ENCODE assay signal across 19 cellular contexts in the genomic region with DNA sequence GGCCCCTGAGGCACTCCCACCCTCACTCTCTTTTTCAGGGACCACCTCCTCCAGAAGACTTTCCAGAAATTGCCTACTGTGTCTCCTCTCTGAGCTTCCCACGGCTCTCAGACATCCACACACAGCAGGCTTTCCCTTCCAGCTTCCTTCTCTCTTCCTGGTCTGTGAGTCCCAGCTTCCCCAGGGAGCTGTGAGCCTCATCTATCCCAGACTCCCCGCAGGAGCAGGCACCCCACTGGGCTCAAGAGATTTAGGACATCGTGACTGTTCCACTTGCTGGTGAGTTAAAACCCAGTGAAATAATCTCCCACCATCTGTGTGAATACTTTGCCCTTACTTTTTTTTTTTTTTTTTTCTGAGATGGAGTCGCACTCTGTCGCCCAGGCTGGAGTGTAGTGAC. TPM values are rescaled to one million over a fixed set of nuclear protein-coding genes. Genes with fewer than 3 reads are reported as not detected.
A peak's percentile ranks its signal among the peaks of the same experiment; 100 is the strongest.
DNase-seq lines count a peak whose midpoint lies in the region; ATAC-seq and TF ChIP-seq lines count a peak whose summit lies in the region.
"Had no signal": no experiment of that assay in that cellular context is flagged by ENCODE, and none has a peak within 500 bp of the region (broad histone marks: within the 10 kb centered on the region; RNA-seq: fewer than 3 reads in every experiment).

No MANE protein-coding gene starts in this region.

- no peak overlapping the region for H3K9ac ChIP-seq in IMR-90 (ENCODE audit: low read depth, low read length)

- dilution Hi-C loops in IMR-90 (cut with HindIII; ENCODE audit: low sequenced_read_pairs, unreplicated experiment) = no loop called here

- no peak overlapping the region for H3K14ac ChIP-seq in IMR-90 (replicated peaks; ENCODE audit: low read depth, low read length)

- no peaks in the 10 kb centered on the region for H3K9me1 ChIP-seq in IMR-90 (ENCODE audit: insufficient read depth, low read length)

- TF ChIP-seq RAD21 in IMR-90 (IDR thresholded peaks at IDR 0.05; ENCODE audit: low read length) = no peak

- no peak for TF ChIP-seq CTCF in IMR-90 (conservative IDR thresholded peaks at IDR 0.05; ENCODE audit: low read depth, low read length)
- TF ChIP-seq CTCF in chondrocyte (IDR thresholded peaks at IDR 0.05) = no peak
- TF ChIP-seq CTCF in stomach (IDR thresholded peaks at IDR 0.05) = no peak

- no peak overlapping the region for H2BK20ac ChIP-seq in IMR-90 (ENCODE audit: low read depth, low read length)

- 0 out of 2 replicates have a peak overlapping the region, but pooled peaks have one; percentile 42 for H3K23ac ChIP-seq in IMR-90 (ENCODE audit: low read depth, low read length)

- no peak for TF ChIP-seq EP300 in stomach (IDR thresholded peaks at IDR 0.05)

- H2AK9ac ChIP-seq in IMR-90 (replicated peaks; ENCODE audit: low read depth, low read length, poor library complexity) = no peak overlapping the region

- H3K4me1 ChIP-seq in IMR-90 (ENCODE audit: control insufficient read depth, insufficient read depth, low read length) (peaks cover under 1% of the 10 kb centered on the region; the same call in 1 of the 2 replicates), stomach (no peaks in the 10 kb centered on the region)

- no peak overlapping the region for H3K4me3 Mint-ChIP-seq in chondrocyte (ENCODE audit: unreplicated experiment)
- H3K4me3 Mint-ChIP-seq: T-helper 1 cell treated with Interleukin-12 subunit alpha and Interleukin-12 subunit beta and Interleukin-4 antibody, amounts not matched to agents 30 μg/mL and 1 μg/mL, for 36 hours had no signal

- H4K20me1 ChIP-seq in IMR-90 (ENCODE audit: insufficient read depth, low read length) = no peaks in the 10 kb centered on the region

- H2BK120ac ChIP-seq in IMR-90 (ENCODE audit: low read depth, low read length) = no peak overlapping the region

- H4K91ac ChIP-seq in IMR-90 (ENCODE audit: insufficient read depth, low read depth, low read length) = no peak overlapping the region

- H2BK15ac ChIP-seq in IMR-90 (ENCODE audit: low read depth, low read length) = no peak overlapping the region

- no peak overlapping the region for H4K5ac ChIP-seq in IMR-90 (ENCODE audit: low read depth, low read length)

- peaks cover 61% of the 10 kb centered on the region for H3K4me1 Mint-ChIP-seq in chondrocyte (ENCODE audit: low read depth)

- H2BK5ac ChIP-seq in IMR-90 (ENCODE audit: low read depth, low read length, poor library complexity, severe bottlenecking) = no peak overlapping the region

- H2AK5ac ChIP-seq in IMR-90 (ENCODE audit: low read depth, low read length) = no peak overlapping the region

- ATAC-seq in IMR-90 (ENCODE audit: low read depth) = no peak

- no peak overlapping the region for H3K18ac ChIP-seq in IMR-90 (ENCODE audit: low read depth, low read length)

- H3K4me2 ChIP-seq in IMR-90 (ENCODE audit: low read depth, low read length) = no peak overlapping the region
- H3K4me2 ChIP-seq: PC-9 had no signal

- no peaks in the 10 kb centered on the region for H3K36me3 Mint-ChIP-seq in chondrocyte (ENCODE audit: low read depth)

- no peak overlapping the region for H4K8ac ChIP-seq in IMR-90 (ENCODE audit: low read depth in 2 of 2, low read length in 2 of 2)

- peak overlapping the region; percentile 46 for H2AFZ ChIP-seq in IMR-90 (replicated peaks; ENCODE audit: low read length, poor library complexity)
- H2AFZ ChIP-seq: PC-9 had no signal

- no TSS peak for BruUV-seq in IMR-90 (replicated peaks; lab: Mats Ljungman, UMichigan)

- no peak for TF ChIP-seq POLR2A in IMR-90 (IDR thresholded peaks at IDR 0.05; ENCODE audit: low read depth, low read length)
- no peak for TF ChIP-seq POLR2A in stomach (IDR thresholded peaks at IDR 0.05)

- no peaks in the 10 kb centered on the region for H3K27me3 Mint-ChIP-seq in chondrocyte (ENCODE audit: low read depth)

- H3K4ac ChIP-seq in IMR-90 (ENCODE audit: low read depth, low read length) = no peak overlapping the region

- DNase-seq in NCI-H146 (lab: John Stamatoyannopoulos, UW) = peak; percentile 17
- no peak for DNase-seq in NCI-H146 treated with DMSO at 0.1 percent for 48 hours (lab: John Stamatoyannopoulos, UW; ENCODE audit: unreplicated experiment)
- no peak for DNase-seq in IMR-90
- peak; percentile 79 for DNase-seq in NCI-H69 (lab: John Stamatoyannopoulos, UW)
- DNase-seq in chondrocyte (ENCODE audit: low spot score) = no peak
- no peak for DNase-seq in NOMO-1 treated with DMSO at 0.1 percent for 48 hours (lab: John Stamatoyannopoulos, UW; ENCODE audit: unreplicated experiment)
- DNase-seq in stomach = no peak
- DNase-seq in NCI-H2029 treated with DMSO at 0.1 percent for 48 hours (lab: John Stamatoyannopoulos, UW) = no peak
- DNase-seq: Kasumi-1, MG63, NCI-H1048, NCI-H187, NCI-H526, PC-9, SIG-M5 had no signal

- H3K9me3 Mint-ChIP-seq in chondrocyte (ENCODE audit: low read depth) = peaks cover 2% of the 10 kb centered on the region
- H3K9me3 Mint-ChIP-seq: T-helper 1 cell treated with Interleukin-12 subunit alpha and Interleukin-12 subunit beta and Interleukin-4 antibody, amounts not matched to agents 30 μg/mL and 1 μg/mL, for 36 hours had no signal

- H3K4me3 ChIP-seq in IMR-90 (ENCODE audit: insufficient read depth, low read depth, low read length) = no peak overlapping the region
- no peak overlapping the region for H3K4me3 ChIP-seq in stomach
- H3K4me3 ChIP-seq: MG63, PC-9 had no signal

- H3K27ac Mint-ChIP-seq in chondrocyte (ENCODE audit: unreplicated experiment) = peak overlapping the region; percentile 22
- H3K27ac Mint-ChIP-seq: T-helper 1 cell treated with Interleukin-12 subunit alpha and Interleukin-12 subunit beta and Interleukin-4 antibody, amounts not matched to agents 30 μg/mL and 1 μg/mL, for 36 hours had no signal

- CTCF ChIA-PET in IMR-90 (lab: Yijun Ruan, JAX) = interaction anchor here (0.6 to 0.9 kb wide), 2 partner anchors 13 to 113 kb away, joined by 3 read pairs; no protein-coding TSS in a partner anchor

- intact Hi-C loops in IMR-90 (cut with micrococcal nuclease) (no loop called here), stomach (cut with DNase I; ENCODE audit: low total_unique reads) (no loop called here)

- POLR2A ChIA-PET in IMR-90 (lab: Charles Lee; ENCODE audit: unreplicated experiment) = no interaction called here

- H3K79me1 ChIP-seq in IMR-90 (ENCODE audit: low read depth in 1 of 2, low read length in 2 of 2) = no peaks in the 10 kb centered on the region

- H3K27ac ChIP-seq in IMR-90 (ENCODE audit: insufficient read depth, low read length) (no peak overlapping the region), stomach (no peak overlapping the region)
- H3K27ac ChIP-seq: HL-60, PC-9, RWPE1 had no signal

- WGBS in IMR-90 (ENCODE audit: extremely low coverage in 2 of 2, insufficient read length in 1 of 2), 2 experiments = no CpG with 5 or more reads among the region's 5 CpGs
- 58 to 73% (median 60%) methylated on average over 5 of the region's 5 CpGs for WGBS in stomach, 5 donors

- no peaks in the 10 kb centered on the region for H3K36me3 ChIP-seq in IMR-90 (ENCODE audit: control insufficient read depth, insufficient read depth, low read length)
- H3K36me3 ChIP-seq in stomach = no peaks in the 10 kb centered on the region
- H3K36me3 ChIP-seq: MG63 had no signal

- H3K9me3 ChIP-seq in IMR-90 (ENCODE audit: control insufficient read depth, insufficient read depth, low read length) (no peaks in the 10 kb centered on the region), stomach (no peaks in the 10 kb centered on the region)
- H3K9me3 ChIP-seq: MG63 had no signal

- H3K56ac ChIP-seq in IMR-90 (ENCODE audit: extremely low read depth, insufficient read depth, low read length) = no peak overlapping the region

- H3K27me3 ChIP-seq in IMR-90 (ENCODE audit: control insufficient read depth, insufficient read depth, low read length) = peaks cover 42% of the 10 kb centered on the region
- peaks cover 0 to 22% (median 0%) of the 10 kb centered on the region in 3 donors for H3K27me3 ChIP-seq in stomach

- in situ Hi-C loops in IMR-90 (cut with MboI; ENCODE audit: low sequenced_read_pairs) = no loop called here

TF ChIP-seq in IMR-90, 13 proteins besides CTCF, POLR2A, EP300 and RAD21 (continues in another document):
- no peak for TF ChIP-seq NFE2L2 (IDR thresholded peaks at IDR 0.05; ENCODE audit: low read depth, low read length)
- no peak for TF ChIP-seq CEBPB (IDR thresholded peaks at IDR 0.05; ENCODE audit: low read depth, low read length)
- TF ChIP-seq MAFK (IDR thresholded peaks at IDR 0.05; ENCODE audit: low read depth, low read length) = no peak
- TF ChIP-seq CHD1 (IDR thresholded peaks at IDR 0.05; ENCODE audit: low read depth, low read length) = no peak
- TF ChIP-seq BHLHE40 (IDR thresholded peaks at IDR 0.05; ENCODE audit: low read depth, low read length) = no peak
- TF ChIP-seq, protein P1, sequence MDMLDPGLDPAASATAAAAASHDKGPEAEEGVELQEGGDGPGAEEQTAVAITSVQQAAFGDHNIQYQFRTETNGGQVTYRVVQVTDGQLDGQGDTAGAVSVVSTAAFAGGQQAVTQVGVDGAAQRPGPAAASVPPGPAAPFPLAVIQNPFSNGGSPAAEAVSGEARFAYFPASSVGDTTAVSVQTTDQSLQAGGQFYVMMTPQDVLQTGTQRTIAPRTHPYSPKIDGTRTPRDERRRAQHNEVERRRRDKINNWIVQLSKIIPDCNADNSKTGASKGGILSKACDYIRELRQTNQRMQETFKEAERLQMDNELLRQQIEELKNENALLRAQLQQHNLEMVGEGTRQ (IDR thresholded peaks at IDR 0.05; ENCODE audit: low read depth, low read length) = no peak

RNA-seq across cellular contexts. Expression of a gene that starts 22.0 kb away (rescaled TPM):
- under 0.01 TPM in 1 of 2 replicates, not detected in the other for total RNA-seq in IMR-90 (2012; rRNA removed)
- polyA plus RNA-seq in IMR-90 (2012; rRNA removed) = 0.47 and 0.56 TPM in 2 replicates
- polyA plus RNA-seq in IMR-90 (2012; cell fraction: cytosol; rRNA removed) = 0.25 and 0.69 TPM in 2 replicates
- polyA plus RNA-seq in IMR-90 (2012; cell fraction: nucleus; rRNA removed; ENCODE audit: low replicate concordance) = 0.14 and 0.26 TPM in 2 replicates
- 29.5 to 33.7 TPM (median 33.2 TPM) in 3 replicates for total RNA-seq in chondrocyte
- total RNA-seq in stomach = 10 to 100 TPM in 3 of 5 donors, 1 to 10 TPM in 2; 1.1 to 29.8 (median 10.7) TPM
- polyA plus RNA-seq in stomach = 10 to 100 TPM in 1 of 3 donors, 1 to 10 TPM in 2; 2.2 to 29.5 (median 3.2) TPM
- total RNA-seq: PC-9 had no signal

RNA-seq across cellular contexts. Expression of a gene that starts 40.3 kb away (rescaled TPM):
- not detected in 2 replicates for total RNA-seq in IMR-90 (2012; rRNA removed)
- not detected in 2 replicates for polyA plus RNA-seq in IMR-90 (2012; rRNA removed)
- polyA plus RNA-seq in IMR-90 (2012; cell fraction: cytosol; rRNA removed) = not detected in 2 replicates
- not detected in 2 replicates for polyA plus RNA-seq in IMR-90 (2012; cell fraction: nucleus; rRNA removed; ENCODE audit: low replicate concordance)
- not detected in 3 replicates for total RNA-seq in chondrocyte
- total RNA-seq in stomach = not detected
- not detected for polyA plus RNA-seq in stomach
- total RNA-seq: PC-9 had no signal
- polyA plus RNA-seq: BJ had no signal

Comparison
In these comparisons a context has a peak if more than half of its experiments do, and no peak if none do; other contexts are left out.
1. DNase-seq: peak in NCI-H146 (single experiment) and NCI-H69 (single experiment); none in NCI-H146 treated with DMSO at 0.1 percent for 48 hours (single experiment), IMR-90 (single experiment), chondrocyte (single experiment), NOMO-1 treated with DMSO at 0.1 percent for 48 hours (single experiment), stomach (single experiment) and NCI-H2029 treated with DMSO at 0.1 percent for 48 hours (single experiment).